In the genomic region with DNA sequence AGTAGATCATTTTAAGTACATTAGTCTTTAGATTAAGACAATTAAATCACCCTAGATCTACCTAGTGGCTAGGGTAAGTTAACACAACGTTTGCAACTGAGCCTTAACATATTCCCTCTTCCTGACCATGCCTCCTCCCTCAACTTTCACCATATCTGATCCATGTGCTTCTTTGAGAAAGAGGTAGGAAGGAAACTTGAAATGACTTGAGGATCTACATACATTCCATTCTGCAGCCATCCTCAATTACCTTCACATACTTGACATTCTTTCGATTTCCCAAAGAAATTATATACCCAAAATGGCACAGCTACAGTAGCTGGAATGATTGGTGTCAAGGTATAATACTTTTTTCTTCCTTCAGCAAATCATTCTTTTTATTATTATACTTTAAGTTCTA, we compare ENCODE assay signal across 20 cellular contexts. TPM values are rescaled to one million over a fixed set of nuclear protein-coding genes. Genes with fewer than 3 reads are reported as not detected.
DNase-seq lines count a peak whose midpoint lies in the region; ATAC-seq and TF ChIP-seq lines count a peak whose summit lies in the region.
"Had no signal": no experiment of that assay in that cellular context is flagged by ENCODE, and none has a peak within 500 bp of the region (broad histone marks: within the 10 kb centered on the region; RNA-seq: fewer than 3 reads in every experiment).

No MANE protein-coding gene starts in this region.

- H3K36me3 ChIP-seq in GM23338 (ENCODE audit: insufficient read depth) (no peaks in the 10 kb centered on the region), NT2/D1 (ENCODE audit: insufficient read depth, insufficient read length, low read length) (no peaks in the 10 kb centered on the region)
- H3K36me3 ChIP-seq: BLaER1, HAP-1 had no signal

- peak; percentile 70 for DNase-seq in GM23338 (ENCODE audit: low spot score)
- peak; percentile 15 for DNase-seq in NT2/D1 (ENCODE audit: low read depth, low spot score)
- DNase-seq in iPS DF 19.7 (ENCODE audit: low read depth, low spot score) = peak; percentile 54
- no peak for DNase-seq in NCI-H1105 treated with DMSO at 0.1 percent for 48 hours (lab: John Stamatoyannopoulos, UW)
- DNase-seq: 8988T; CD8-positive, alpha-beta memory T cell; COR-L47; DMS 273 treated with DMSO at 0.1 percent for 48 hours; DMS53; DND-41; EL; GOT3 had no signal

- H3K9ac ChIP-seq in NT2/D1 (ENCODE audit: insufficient read length, low read depth) = no peak overlapping the region
- H3K9ac ChIP-seq: BLaER1 had no signal

- peaks cover 8% of the 10 kb centered on the region for H3K4me1 Mint-ChIP-seq in GM23338
- H3K4me1 Mint-ChIP-seq: CD14-positive monocyte; CD8-positive, alpha-beta memory T cell had no signal

- TF ChIP-seq CTCF in GM23338 (conservative IDR thresholded peaks at IDR 0.05; ENCODE audit: low read depth in 2 of 2) = no peak

- H3K4me3 ChIP-seq in GM23338 = no peak overlapping the region
- no peak overlapping the region for H3K4me3 ChIP-seq in NT2/D1 (ENCODE audit: insufficient read length, low read depth)
- H3K4me3 ChIP-seq: BLaER1, GM12878, HAP-1, K562 had no signal

- H3K79me2 ChIP-seq in GM23338 (replicated peaks; ENCODE audit: insufficient read depth) = no peaks in the 10 kb centered on the region

- peak; percentile 49; the same call in 2 of the 3 replicates for ATAC-seq in GM23338
- ATAC-seq in activated CD4-positive, CD25-positive, alpha-beta regulatory T cell treated with anti-CD3 and anti-CD28 coated beads, Interleukin-2, amount 50 U/mL, for 24 hours = no peak
- ATAC-seq in HG02571 (IDR thresholded peaks at IDR 0.05; ENCODE audit: unreplicated experiment) = no peak
- ATAC-seq: GM12878, K562 had no signal

- H3K9me3 Mint-ChIP-seq in GM23338 = peaks cover 19% of the 10 kb centered on the region

- no peak overlapping the region for H3K4me2 ChIP-seq in GM23338
- H3K4me2 ChIP-seq: BLaER1 had no signal

- peaks cover 10% of the 10 kb centered on the region; the same call in 2 of the 3 replicates for H3K36me3 Mint-ChIP-seq in GM23338 (ENCODE audit: low read depth)

- no peaks in the 10 kb centered on the region for H3K27me3 ChIP-seq in GM23338 (ENCODE audit: insufficient read depth)
- H3K27me3 ChIP-seq in NT2/D1 (ENCODE audit: insufficient read depth, insufficient read length) = no peaks in the 10 kb centered on the region
- H3K27me3 ChIP-seq: BLaER1 had no signal

- H3K27ac ChIP-seq in GM23338 (ENCODE audit: low read depth) = no peak overlapping the region
- peak overlapping the region; percentile 5 for H3K27ac ChIP-seq in temporal lobe (ENCODE audit: low read depth, low read length)
- H3K27ac ChIP-seq: BLaER1 had no signal

- H3K9me2 ChIP-seq in GM23338 (ENCODE audit: insufficient read depth) = no peaks in the 10 kb centered on the region

- no peaks in the 10 kb centered on the region for H3F3A ChIP-seq in GM23338 (replicated peaks; ENCODE audit: low read depth)

- H2AFZ ChIP-seq in GM23338 = no peak overlapping the region

- H3K4me3 Mint-ChIP-seq in GM23338 = no peak overlapping the region
- H3K4me3 Mint-ChIP-seq: CD14-positive monocyte; CD8-positive, alpha-beta memory T cell had no signal

- no peaks in the 10 kb centered on the region for H4K20me1 ChIP-seq in GM23338 (replicated peaks; ENCODE audit: insufficient read depth)
- H4K20me1 ChIP-seq: BLaER1 had no signal

- no peaks in the 10 kb centered on the region for H3K9me3 ChIP-seq in NT2/D1 (ENCODE audit: insufficient read depth, low read length)

- H3K27me3 Mint-ChIP-seq in GM23338 (ENCODE audit: insufficient read depth, low read depth, poor library complexity) = peaks cover 5% of the 10 kb centered on the region

- H3K27ac Mint-ChIP-seq in GM23338 = peak overlapping the region; percentile 28; the same call in 1 of the 2 replicates

- H3K4me1 ChIP-seq in GM23338 (ENCODE audit: insufficient read depth) = no peaks in the 10 kb centered on the region; the same call in 1 of the 2 replicates
- H3K4me1 ChIP-seq in NT2/D1 (ENCODE audit: insufficient read depth, insufficient read length) = no peaks in the 10 kb centered on the region
- H3K4me1 ChIP-seq: BLaER1, HAP-1 had no signal

TF ChIP-seq in GM23338, 12 proteins besides CTCF, POLR2A, EP300 and RAD21:
- TF ChIP-seq, protein P1, sequence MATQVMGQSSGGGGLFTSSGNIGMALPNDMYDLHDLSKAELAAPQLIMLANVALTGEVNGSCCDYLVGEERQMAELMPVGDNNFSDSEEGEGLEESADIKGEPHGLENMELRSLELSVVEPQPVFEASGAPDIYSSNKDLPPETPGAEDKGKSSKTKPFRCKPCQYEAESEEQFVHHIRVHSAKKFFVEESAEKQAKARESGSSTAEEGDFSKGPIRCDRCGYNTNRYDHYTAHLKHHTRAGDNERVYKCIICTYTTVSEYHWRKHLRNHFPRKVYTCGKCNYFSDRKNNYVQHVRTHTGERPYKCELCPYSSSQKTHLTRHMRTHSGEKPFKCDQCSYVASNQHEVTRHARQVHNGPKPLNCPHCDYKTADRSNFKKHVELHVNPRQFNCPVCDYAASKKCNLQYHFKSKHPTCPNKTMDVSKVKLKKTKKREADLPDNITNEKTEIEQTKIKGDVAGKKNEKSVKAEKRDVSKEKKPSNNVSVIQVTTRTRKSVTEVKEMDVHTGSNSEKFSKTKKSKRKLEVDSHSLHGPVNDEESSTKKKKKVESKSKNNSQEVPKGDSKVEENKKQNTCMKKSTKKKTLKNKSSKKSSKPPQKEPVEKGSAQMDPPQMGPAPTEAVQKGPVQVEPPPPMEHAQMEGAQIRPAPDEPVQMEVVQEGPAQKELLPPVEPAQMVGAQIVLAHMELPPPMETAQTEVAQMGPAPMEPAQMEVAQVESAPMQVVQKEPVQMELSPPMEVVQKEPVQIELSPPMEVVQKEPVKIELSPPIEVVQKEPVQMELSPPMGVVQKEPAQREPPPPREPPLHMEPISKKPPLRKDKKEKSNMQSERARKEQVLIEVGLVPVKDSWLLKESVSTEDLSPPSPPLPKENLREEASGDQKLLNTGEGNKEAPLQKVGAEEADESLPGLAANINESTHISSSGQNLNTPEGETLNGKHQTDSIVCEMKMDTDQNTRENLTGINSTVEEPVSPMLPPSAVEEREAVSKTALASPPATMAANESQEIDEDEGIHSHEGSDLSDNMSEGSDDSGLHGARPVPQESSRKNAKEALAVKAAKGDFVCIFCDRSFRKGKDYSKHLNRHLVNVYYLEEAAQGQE (IDR thresholded peaks at IDR 0.05; ENCODE audit: unreplicated experiment) = no peak
- no peak for TF ChIP-seq STAT1 (IDR thresholded peaks at IDR 0.05; ENCODE audit: unreplicated experiment)
- no peak for TF ChIP-seq EZH2phosphoT487 (IDR thresholded peaks at IDR 0.05; ENCODE audit: unreplicated experiment)
- no peak for TF ChIP-seq CREB1 (CRISPR knock-in tag; IDR thresholded peaks at IDR 0.05; ENCODE audit: low read depth)
- no peak for TF ChIP-seq NANOG (IDR thresholded peaks at IDR 0.05; ENCODE audit: borderline replicate concordance)
- TF ChIP-seq, protein P2, sequence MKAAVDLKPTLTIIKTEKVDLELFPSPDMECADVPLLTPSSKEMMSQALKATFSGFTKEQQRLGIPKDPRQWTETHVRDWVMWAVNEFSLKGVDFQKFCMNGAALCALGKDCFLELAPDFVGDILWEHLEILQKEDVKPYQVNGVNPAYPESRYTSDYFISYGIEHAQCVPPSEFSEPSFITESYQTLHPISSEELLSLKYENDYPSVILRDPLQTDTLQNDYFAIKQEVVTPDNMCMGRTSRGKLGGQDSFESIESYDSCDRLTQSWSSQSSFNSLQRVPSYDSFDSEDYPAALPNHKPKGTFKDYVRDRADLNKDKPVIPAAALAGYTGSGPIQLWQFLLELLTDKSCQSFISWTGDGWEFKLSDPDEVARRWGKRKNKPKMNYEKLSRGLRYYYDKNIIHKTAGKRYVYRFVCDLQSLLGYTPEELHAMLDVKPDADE (IDR thresholded peaks at IDR 0.05) = no peak
- TF ChIP-seq POLR2AphosphoS5 (IDR thresholded peaks at IDR 0.05; ENCODE audit: low read depth) = no peak

RNA-seq across cellular contexts. Expression of a gene that starts 12.9 kb away (rescaled TPM):
- 210 and 214 TPM in 2 replicates for total RNA-seq in GM23338 (2014; rRNA removed; shearing (Covaris generic))
- polyA plus RNA-seq in GM23338 (2016; fragmentation: Nextera tagmentation; extraction: Ambion mirVana) = 475 and 499 TPM in 2 replicates
- 210 TPM for total RNA-seq in temporal lobe
